8 cellular contexts compared by ENCODE assay signal in genomic region chr6:293185-294174, GRCh38. TPM values are rescaled to one million over a fixed set of nuclear protein-coding genes. Genes with fewer than 3 reads are reported as not detected.
DNase-seq lines count a peak whose midpoint lies in the region; ATAC-seq and TF ChIP-seq lines count a peak whose summit lies in the region.

No MANE protein-coding gene starts in this region.

- DNase-seq in A673 (ENCODE audit: low spot score), result no peak
- DNase-seq in stimulated activated CD4-positive, alpha-beta T cell treated with anti-CD3 and anti-CD28 coated beads, Interleukin-12 subunit alpha, Interleukin-12 subunit beta, amount 100 ng/mL, for 24 hours (ENCODE audit: low read depth in 2 of 2), result peak; percentile 21 to 34
- DNase-seq in stimulated activated naive CD4-positive, alpha-beta T cell treated with Interleukin-2 at 50 U/mL for 16 hours (lab: John Stamatoyannopoulos, UW), result no peak

- H3K4me1 ChIP-seq in A673 (ENCODE audit: insufficient read depth, low read length, poor library complexity, severe bottlenecking), result no peaks in the 10 kb centered on the region
- H3K4me1 ChIP-seq in KMS-11 (ENCODE audit: low read depth, poor library complexity, severe bottlenecking), result peaks cover 71% of the 10 kb centered on the region

- H2AFZ ChIP-seq in KMS-11 (ENCODE audit: low read depth), result peak overlapping the region; percentile 17

- H3K27me3 Mint-ChIP-seq in activated naive CD8-positive, alpha-beta T cell, result no peaks in the 10 kb centered on the region

- no peaks in the 10 kb centered on the region for H3K36me3 Mint-ChIP-seq in activated naive CD8-positive, alpha-beta T cell

- peaks cover 68% of the 10 kb centered on the region for H3K79me2 ChIP-seq in KMS-11 (ENCODE audit: insufficient read depth, low read depth)

- peak overlapping the region; percentile 89 for H3K9ac ChIP-seq in KMS-11

- H3K4me3 ChIP-seq in A673 (ENCODE audit: low read depth, low read length, poor library complexity, severe bottlenecking) (peak overlapping the region; percentile 61), KMS-11 (IDR thresholded peaks at IDR 0.05; ENCODE audit: insufficient read depth, low read depth, low read length) (peak overlapping the region; percentile 95), iPS-18c (ENCODE audit: insufficient read depth, low read depth, low read length) (peak overlapping the region; percentile 72)

- TSS peak; percentile 64 for BruUV-seq in A673 (replicated peaks; lab: Mats Ljungman, UMichigan)

- ATAC-seq in HG02798 (IDR thresholded peaks at IDR 0.05; ENCODE audit: poor library complexity, unreplicated experiment), result no peak
- no peak for ATAC-seq in GM18873 (IDR thresholded peaks at IDR 0.05; ENCODE audit: low FRiP score, unreplicated experiment)

- H3K27me3 ChIP-seq in A673 (replicated peaks; ENCODE audit: insufficient read depth, low read depth, low read length, poor library complexity), result no peaks in the 10 kb centered on the region
- H3K27me3 ChIP-seq in KMS-11 (ENCODE audit: insufficient read depth, low read depth), result no peaks in the 10 kb centered on the region

- H3K9me3 ChIP-seq in A673 (ENCODE audit: low read depth, low read length, poor library complexity, severe bottlenecking) (no peaks in the 10 kb centered on the region), iPS-18c (ENCODE audit: control insufficient read depth, insufficient read depth, low read length) (no peaks in the 10 kb centered on the region)

- CTCF ChIA-PET in A673 (lab: Charles Lee), result no interaction called here

- H3K9me3 Mint-ChIP-seq in activated naive CD8-positive, alpha-beta T cell (ENCODE audit: low read depth), result no peaks in the 10 kb centered on the region

- peak overlapping the region; percentile 91 for H3K4me3 Mint-ChIP-seq in activated naive CD8-positive, alpha-beta T cell

- no peak for TF ChIP-seq CTCF in A673 (conservative IDR thresholded peaks at IDR 0.05; ENCODE audit: low read depth, low read length)
- 0 out of 2 replicates have a peak, but pooled peaks have one; percentile 10 for TF ChIP-seq CTCF in KMS-11 (conservative IDR thresholded peaks at IDR 0.05; ENCODE audit: low read depth, low read length)

- H3K27ac Mint-ChIP-seq in activated naive CD8-positive, alpha-beta T cell, result peak overlapping the region; percentile 96

- POLR2A ChIA-PET in A673 (lab: Charles Lee; ENCODE audit: low non-redundant PET), result no interaction called here

- H3K4me2 ChIP-seq in KMS-11, result peak overlapping the region; percentile 100

- peaks cover 35% of the 10 kb centered on the region for H3K4me1 Mint-ChIP-seq in activated naive CD8-positive, alpha-beta T cell (ENCODE audit: low read depth)

- no peaks in the 10 kb centered on the region for H4K20me1 ChIP-seq in KMS-11 (ENCODE audit: insufficient read depth)

- no peaks in the 10 kb centered on the region for H3K36me3 ChIP-seq in A673 (ENCODE audit: insufficient read depth, low read length, poor library complexity, severe bottlenecking)
- no peaks in the 10 kb centered on the region for H3K36me3 ChIP-seq in KMS-11 (ENCODE audit: insufficient read depth)

- H3K27ac ChIP-seq in A673 (ENCODE audit: low read depth, low read length, poor library complexity, severe bottlenecking) (no peak overlapping the region), KMS-11 (peak overlapping the region; percentile 88)

- intact Hi-C loops in A673 (cut with micrococcal nuclease; ENCODE audit: unreplicated experiment), result no loop called here

RNA-seq across cellular contexts. Expression of gene DUSP22, which starts 1.2 kb away (rescaled TPM):
- total RNA-seq in A673 (2021), result 16.0 and 18.5 TPM in 2 replicates

Comparison
In these comparisons a context has a peak if more than half of its experiments do, and no peak if none do; other contexts are left out.
1. DNase-seq: peak in stimulated activated CD4-positive, alpha-beta T cell treated with anti-CD3 and anti-CD28 coated beads, Interleukin-12 subunit alpha, Interleukin-12 subunit beta, amount 100 ng/mL, for 24 hours (2 of 2); none in A673 (single experiment) and stimulated activated naive CD4-positive, alpha-beta T cell treated with Interleukin-2 at 50 U/mL for 16 hours (single experiment).
2. Peak in every context shown above with its lines, with median percentiles within 50 percentile points of each other: H3K4me3 ChIP-seq.